ENCODE assay signal across 2 cellular contexts in the genomic region with DNA sequence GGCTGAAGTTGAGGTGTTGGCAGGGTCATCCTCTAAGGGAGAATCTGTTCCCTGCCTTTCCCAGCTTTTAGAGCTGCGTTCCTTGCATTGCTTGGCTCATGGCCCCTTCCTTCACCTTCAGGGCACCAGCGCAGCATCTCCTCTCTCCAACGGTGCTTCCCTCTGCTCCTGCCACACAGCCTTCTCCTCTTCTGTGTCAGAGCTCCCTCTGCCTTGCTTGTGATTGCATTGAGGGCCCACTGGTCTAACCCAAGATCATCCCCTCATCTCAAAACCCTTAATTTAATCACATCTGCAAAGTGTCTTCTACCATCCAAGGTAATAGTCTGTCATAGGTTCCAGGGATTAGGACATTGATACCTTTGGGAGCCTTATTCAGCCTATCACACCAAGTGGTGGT.
TF ChIP-seq lines count a peak whose summit lies in the region.

No MANE protein-coding gene starts in this region.

TF ChIP-seq in A549, 52 proteins besides CTCF, POLR2A, EP300 and RAD21 (continued from another document):
- no peak for TF ChIP-seq HOXA7 (CRISPR knock-in tag; IDR thresholded peaks at IDR 0.05)

TF ChIP-seq in H1, 55 proteins besides CTCF, POLR2A, EP300 and RAD21 (continued from another document):
- TF ChIP-seq CHD7 (IDR thresholded peaks at IDR 0.05; ENCODE audit: insufficient replicate concordance, low read length) (no peak), RNF2 (IDR thresholded peaks at IDR 0.05; ENCODE audit: borderline replicate concordance, low read depth, low read length, missing control alignments, poor library complexity, severe bottlenecking) (no peak), HDAC2 (IDR thresholded peaks at IDR 0.05; ENCODE audit: borderline replicate concordance in 1 of 2, low read depth in 2 of 2, low read length in 2 of 2) (no peak), CHD2 (IDR thresholded peaks at IDR 0.05; ENCODE audit: low read length) (no peak), POU5F1 (IDR thresholded peaks at IDR 0.05; ENCODE audit: low read depth, low read length) (no peak), KDM4A (IDR thresholded peaks at IDR 0.05; ENCODE audit: low read depth, low read length, severe bottlenecking) (no peak), JUN (IDR thresholded peaks at IDR 0.05; ENCODE audit: low read depth, low read length) (no peak), CTBP2 (IDR thresholded peaks at IDR 0.05; ENCODE audit: borderline replicate concordance, insufficient read depth, insufficient read length, low read length) (no peak), TEAD4 (IDR thresholded peaks at IDR 0.05; ENCODE audit: low read depth, low read length) (no peak)
- TF ChIP-seq, protein P1, sequence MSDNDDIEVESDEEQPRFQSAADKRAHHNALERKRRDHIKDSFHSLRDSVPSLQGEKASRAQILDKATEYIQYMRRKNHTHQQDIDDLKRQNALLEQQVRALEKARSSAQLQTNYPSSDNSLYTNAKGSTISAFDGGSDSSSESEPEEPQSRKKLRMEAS (IDR thresholded peaks at IDR 0.05): no peak
